Comparison of ENCODE assay signal across 1 cellular context in the genomic region with DNA sequence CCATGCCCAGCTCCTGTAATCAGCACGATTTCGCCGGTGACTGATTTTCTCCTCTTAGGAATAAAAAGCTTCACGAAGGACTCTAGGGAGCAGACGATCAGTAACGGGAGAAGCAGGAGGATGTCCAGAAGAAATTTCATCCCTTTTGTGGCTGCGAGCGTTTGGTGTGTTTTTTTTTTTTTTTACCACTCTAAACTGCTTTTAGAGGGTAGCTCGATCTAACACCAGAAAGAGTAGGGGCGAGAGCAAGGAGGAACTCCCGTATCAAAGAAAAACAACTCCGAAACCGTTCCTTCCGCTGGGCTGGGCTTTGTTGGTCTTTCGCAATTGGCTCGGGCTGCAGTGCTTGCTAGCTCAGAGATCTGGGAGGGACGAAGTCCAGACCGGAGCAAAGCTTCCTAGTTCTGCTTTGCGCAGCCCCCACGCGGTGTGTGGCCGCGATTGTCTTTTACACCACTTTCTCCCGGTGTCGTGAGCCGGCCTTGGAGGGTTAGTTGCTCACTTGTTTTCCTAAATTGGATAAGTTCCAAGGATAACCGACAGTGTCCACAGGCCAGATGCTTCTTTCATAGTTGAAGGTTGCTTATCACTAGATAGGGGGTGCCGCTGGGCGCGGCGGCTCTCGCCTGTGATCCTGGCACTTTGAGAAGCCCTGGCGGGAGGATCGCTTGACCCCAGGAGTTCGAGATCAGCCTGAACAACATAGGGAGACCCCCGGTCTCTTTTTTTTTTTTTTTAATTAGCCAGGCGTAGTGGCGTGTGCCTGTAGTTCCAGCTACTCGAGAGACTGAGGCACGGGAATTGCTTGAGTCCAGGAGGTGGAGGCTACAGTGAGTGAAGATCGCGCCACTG.
TF ChIP-seq lines count a peak whose summit lies in the region.

A gene with protein sequence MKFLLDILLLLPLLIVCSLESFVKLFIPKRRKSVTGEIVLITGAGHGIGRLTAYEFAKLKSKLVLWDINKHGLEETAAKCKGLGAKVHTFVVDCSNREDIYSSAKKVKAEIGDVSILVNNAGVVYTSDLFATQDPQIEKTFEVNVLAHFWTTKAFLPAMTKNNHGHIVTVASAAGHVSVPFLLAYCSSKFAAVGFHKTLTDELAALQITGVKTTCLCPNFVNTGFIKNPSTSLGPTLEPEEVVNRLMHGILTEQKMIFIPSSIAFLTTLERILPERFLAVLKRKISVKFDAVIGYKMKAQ (minus strand): TSS at position 258 of the 852 bp plus-strand sequence. CDS start 118 bp downstream, at position 140.

TF ChIP-seq in K562, 482 proteins besides CTCF, POLR2A, EP300 and RAD21 (continued from another document and continues in another):
- TF ChIP-seq, protein P1, sequence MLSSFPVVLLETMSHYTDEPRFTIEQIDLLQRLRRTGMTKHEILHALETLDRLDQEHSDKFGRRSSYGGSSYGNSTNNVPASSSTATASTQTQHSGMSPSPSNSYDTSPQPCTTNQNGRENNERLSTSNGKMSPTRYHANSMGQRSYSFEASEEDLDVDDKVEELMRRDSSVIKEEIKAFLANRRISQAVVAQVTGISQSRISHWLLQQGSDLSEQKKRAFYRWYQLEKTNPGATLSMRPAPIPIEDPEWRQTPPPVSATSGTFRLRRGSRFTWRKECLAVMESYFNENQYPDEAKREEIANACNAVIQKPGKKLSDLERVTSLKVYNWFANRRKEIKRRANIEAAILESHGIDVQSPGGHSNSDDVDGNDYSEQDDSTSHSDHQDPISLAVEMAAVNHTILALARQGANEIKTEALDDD (IDR thresholded peaks at IDR 0.05) = peak; percentile 80
- TF ChIP-seq TBP (optimal IDR thresholded peaks at IDR 0.05; ENCODE audit: low read depth, low read length) = peak; percentile 80
- peak; percentile 91 for TF ChIP-seq TAF1 (IDR thresholded peaks at IDR 0.05; ENCODE audit: control insufficient read depth, extremely low read depth, insufficient read depth, low read length, severe bottlenecking)
- peak; percentile 52; the same call in 1 of the 2 replicates for TF ChIP-seq MBD2 (IDR thresholded peaks at IDR 0.05; ENCODE audit: borderline replicate concordance, low read depth)
- TF ChIP-seq CEBPG (CRISPR knock-in tag; IDR thresholded peaks at IDR 0.05) = peak; percentile 97
- TF ChIP-seq CEBPG (tag; conservative IDR thresholded peaks at IDR 0.05 in 1 of 2, IDR thresholded peaks at IDR 0.05 in 1 of 2) = peak; percentile 93 to 97
- TF ChIP-seq KLF1 (tag; IDR thresholded peaks at IDR 0.05) = peak; percentile 28; the same call in 1 of the 2 replicates
- peak in 1 of 2 experiments; percentile 37; a peak in 1 of 4 replicates for TF ChIP-seq TBL1XR1 (IDR thresholded peaks at IDR 0.05; ENCODE audit: low read length in 2 of 2)
- TF ChIP-seq, protein P2, sequence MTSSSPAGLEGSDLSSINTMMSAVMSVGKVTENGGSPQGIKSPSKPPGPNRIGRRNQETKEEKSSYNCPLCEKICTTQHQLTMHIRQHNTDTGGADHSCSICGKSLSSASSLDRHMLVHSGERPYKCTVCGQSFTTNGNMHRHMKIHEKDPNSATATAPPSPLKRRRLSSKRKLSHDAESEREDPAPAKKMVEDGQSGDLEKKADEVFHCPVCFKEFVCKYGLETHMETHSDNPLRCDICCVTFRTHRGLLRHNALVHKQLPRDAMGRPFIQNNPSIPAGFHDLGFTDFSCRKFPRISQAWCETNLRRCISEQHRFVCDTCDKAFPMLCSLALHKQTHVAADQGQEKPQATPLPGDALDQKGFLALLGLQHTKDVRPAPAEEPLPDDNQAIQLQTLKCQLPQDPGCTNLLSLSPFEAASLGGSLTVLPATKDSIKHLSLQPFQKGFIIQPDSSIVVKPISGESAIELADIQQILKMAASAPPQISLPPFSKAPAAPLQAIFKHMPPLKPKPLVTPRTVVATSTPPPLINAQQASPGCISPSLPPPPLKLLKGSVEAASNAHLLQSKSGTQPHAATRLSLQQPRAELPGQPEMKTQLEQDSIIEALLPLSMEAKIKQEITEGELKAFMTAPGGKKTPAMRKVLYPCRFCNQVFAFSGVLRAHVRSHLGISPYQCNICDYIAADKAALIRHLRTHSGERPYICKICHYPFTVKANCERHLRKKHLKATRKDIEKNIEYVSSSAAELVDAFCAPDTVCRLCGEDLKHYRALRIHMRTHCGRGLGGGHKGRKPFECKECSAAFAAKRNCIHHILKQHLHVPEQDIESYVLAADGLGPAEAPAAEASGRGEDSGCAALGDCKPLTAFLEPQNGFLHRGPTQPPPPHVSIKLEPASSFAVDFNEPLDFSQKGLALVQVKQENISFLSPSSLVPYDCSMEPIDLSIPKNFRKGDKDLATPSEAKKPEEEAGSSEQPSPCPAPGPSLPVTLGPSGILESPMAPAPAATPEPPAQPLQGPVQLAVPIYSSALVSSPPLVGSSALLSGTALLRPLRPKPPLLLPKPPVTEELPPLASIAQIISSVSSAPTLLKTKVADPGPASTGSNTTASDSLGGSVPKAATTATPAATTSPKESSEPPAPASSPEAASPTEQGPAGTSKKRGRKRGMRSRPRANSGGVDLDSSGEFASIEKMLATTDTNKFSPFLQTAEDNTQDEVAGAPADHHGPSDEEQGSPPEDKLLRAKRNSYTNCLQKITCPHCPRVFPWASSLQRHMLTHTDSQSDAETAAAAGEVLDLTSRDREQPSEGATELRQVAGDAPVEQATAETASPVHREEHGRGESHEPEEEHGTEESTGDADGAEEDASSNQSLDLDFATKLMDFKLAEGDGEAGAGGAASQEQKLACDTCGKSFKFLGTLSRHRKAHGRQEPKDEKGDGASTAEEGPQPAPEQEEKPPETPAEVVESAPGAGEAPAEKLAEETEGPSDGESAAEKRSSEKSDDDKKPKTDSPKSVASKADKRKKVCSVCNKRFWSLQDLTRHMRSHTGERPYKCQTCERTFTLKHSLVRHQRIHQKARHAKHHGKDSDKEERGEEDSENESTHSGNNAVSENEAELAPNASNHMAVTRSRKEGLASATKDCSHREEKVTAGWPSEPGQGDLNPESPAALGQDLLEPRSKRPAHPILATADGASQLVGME (CRISPR knock-in tag; IDR thresholded peaks at IDR 0.05) = no peak
- TF ChIP-seq, protein P3, sequence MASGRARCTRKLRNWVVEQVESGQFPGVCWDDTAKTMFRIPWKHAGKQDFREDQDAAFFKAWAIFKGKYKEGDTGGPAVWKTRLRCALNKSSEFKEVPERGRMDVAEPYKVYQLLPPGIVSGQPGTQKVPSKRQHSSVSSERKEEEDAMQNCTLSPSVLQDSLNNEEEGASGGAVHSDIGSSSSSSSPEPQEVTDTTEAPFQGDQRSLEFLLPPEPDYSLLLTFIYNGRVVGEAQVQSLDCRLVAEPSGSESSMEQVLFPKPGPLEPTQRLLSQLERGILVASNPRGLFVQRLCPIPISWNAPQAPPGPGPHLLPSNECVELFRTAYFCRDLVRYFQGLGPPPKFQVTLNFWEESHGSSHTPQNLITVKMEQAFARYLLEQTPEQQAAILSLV (tag; IDR thresholded peaks at IDR 0.05) = peak; percentile 77; the same call in 1 of the 2 replicates
- no peak for TF ChIP-seq NFATC3 (IDR thresholded peaks at IDR 0.05)
- peak; percentile 95 for TF ChIP-seq KDM5B (IDR thresholded peaks at IDR 0.05; ENCODE audit: insufficient replicate concordance, low read depth, low read length)
- TF ChIP-seq JUND (IDR thresholded peaks at IDR 0.05; ENCODE audit: borderline replicate concordance, low read depth, low read length) = peak; percentile 60; the same call in 1 of the 2 replicates
- 0 out of 3 replicates have a peak, but pooled peaks have one; percentile 8 for TF ChIP-seq JUND (tag; IDR thresholded peaks at IDR 0.05; ENCODE audit: borderline replicate concordance, low read depth, low read length)
- TF ChIP-seq ATF7 (IDR thresholded peaks at IDR 0.05) = peak; percentile 83
- TF ChIP-seq RBM17 (IDR thresholded peaks at IDR 0.05; ENCODE audit: borderline replicate concordance, low read depth, low read length) = no peak
- TF ChIP-seq, protein P4, sequence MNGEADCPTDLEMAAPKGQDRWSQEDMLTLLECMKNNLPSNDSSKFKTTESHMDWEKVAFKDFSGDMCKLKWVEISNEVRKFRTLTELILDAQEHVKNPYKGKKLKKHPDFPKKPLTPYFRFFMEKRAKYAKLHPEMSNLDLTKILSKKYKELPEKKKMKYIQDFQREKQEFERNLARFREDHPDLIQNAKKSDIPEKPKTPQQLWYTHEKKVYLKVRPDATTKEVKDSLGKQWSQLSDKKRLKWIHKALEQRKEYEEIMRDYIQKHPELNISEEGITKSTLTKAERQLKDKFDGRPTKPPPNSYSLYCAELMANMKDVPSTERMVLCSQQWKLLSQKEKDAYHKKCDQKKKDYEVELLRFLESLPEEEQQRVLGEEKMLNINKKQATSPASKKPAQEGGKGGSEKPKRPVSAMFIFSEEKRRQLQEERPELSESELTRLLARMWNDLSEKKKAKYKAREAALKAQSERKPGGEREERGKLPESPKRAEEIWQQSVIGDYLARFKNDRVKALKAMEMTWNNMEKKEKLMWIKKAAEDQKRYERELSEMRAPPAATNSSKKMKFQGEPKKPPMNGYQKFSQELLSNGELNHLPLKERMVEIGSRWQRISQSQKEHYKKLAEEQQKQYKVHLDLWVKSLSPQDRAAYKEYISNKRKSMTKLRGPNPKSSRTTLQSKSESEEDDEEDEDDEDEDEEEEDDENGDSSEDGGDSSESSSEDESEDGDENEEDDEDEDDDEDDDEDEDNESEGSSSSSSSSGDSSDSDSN (IDR thresholded peaks at IDR 0.05; ENCODE audit: borderline replicate concordance in 1 of 2, low read depth in 2 of 2, low read length in 2 of 2) = peak; percentile 62 to 96; a peak in 3 of 4 replicates
- no peak for TF ChIP-seq HMGN3 (IDR thresholded peaks at IDR 0.05; ENCODE audit: borderline replicate concordance, extremely low read depth, insufficient read length, low read depth, low read length)
- no peak for TF ChIP-seq BRCA1 (IDR thresholded peaks at IDR 0.05)
- TF ChIP-seq BRCA1 (CRISPR knock-in tag; IDR thresholded peaks at IDR 0.05) = no peak
- no peak for TF ChIP-seq ZNF583 (CRISPR knock-in tag; IDR thresholded peaks at IDR 0.05)
- peak; percentile 45 to 63; a peak in 3 of 4 replicates for TF ChIP-seq KDM1A (IDR thresholded peaks at IDR 0.05)
- peak in 1 of 2 experiments; percentile 61; a peak in 2 of 3 replicates for TF ChIP-seq CBX3 (IDR thresholded peaks at IDR 0.05; ENCODE audit: borderline replicate concordance in 1 of 2, low read length in 2 of 2)
- TF ChIP-seq GTF2B (IDR thresholded peaks at IDR 0.05; ENCODE audit: extremely low read depth, insufficient read length) = peak; percentile 59
- TF ChIP-seq FOXM1 (IDR thresholded peaks at IDR 0.05; ENCODE audit: low read depth) = peak; percentile 94
- TF ChIP-seq FOXM1 (CRISPR knock-in tag; IDR thresholded peaks at IDR 0.05; ENCODE audit: low read depth) = no peak; the same call in 1 of the 2 replicates
- no peak for TF ChIP-seq ELK3 (CRISPR knock-in tag; IDR thresholded peaks at IDR 0.05)
- TF ChIP-seq MYBL2 (IDR thresholded peaks at IDR 0.05; ENCODE audit: low read depth) = peak; percentile 50; the same call in 1 of the 2 replicates
- no peak for TF ChIP-seq MYBL2 (CRISPR knock-in tag; IDR thresholded peaks at IDR 0.05; ENCODE audit: borderline replicate concordance)
- no peak for TF ChIP-seq CREBBP (IDR thresholded peaks at IDR 0.05; ENCODE audit: low read depth, low read length)
- TF ChIP-seq, protein P5, sequence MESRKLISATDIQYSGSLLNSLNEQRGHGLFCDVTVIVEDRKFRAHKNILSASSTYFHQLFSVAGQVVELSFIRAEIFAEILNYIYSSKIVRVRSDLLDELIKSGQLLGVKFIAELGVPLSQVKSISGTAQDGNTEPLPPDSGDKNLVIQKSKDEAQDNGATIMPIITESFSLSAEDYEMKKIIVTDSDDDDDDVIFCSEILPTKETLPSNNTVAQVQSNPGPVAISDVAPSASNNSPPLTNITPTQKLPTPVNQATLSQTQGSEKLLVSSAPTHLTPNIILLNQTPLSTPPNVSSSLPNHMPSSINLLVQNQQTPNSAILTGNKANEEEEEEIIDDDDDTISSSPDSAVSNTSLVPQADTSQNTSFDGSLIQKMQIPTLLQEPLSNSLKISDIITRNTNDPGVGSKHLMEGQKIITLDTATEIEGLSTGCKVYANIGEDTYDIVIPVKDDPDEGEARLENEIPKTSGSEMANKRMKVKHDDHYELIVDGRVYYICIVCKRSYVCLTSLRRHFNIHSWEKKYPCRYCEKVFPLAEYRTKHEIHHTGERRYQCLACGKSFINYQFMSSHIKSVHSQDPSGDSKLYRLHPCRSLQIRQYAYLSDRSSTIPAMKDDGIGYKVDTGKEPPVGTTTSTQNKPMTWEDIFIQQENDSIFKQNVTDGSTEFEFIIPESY (CRISPR knock-in tag; IDR thresholded peaks at IDR 0.05) = no peak
- TF ChIP-seq, protein P6, sequence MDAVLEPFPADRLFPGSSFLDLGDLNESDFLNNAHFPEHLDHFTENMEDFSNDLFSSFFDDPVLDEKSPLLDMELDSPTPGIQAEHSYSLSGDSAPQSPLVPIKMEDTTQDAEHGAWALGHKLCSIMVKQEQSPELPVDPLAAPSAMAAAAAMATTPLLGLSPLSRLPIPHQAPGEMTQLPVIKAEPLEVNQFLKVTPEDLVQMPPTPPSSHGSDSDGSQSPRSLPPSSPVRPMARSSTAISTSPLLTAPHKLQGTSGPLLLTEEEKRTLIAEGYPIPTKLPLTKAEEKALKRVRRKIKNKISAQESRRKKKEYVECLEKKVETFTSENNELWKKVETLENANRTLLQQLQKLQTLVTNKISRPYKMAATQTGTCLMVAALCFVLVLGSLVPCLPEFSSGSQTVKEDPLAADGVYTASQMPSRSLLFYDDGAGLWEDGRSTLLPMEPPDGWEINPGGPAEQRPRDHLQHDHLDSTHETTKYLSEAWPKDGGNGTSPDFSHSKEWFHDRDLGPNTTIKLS (IDR thresholded peaks at IDR 0.05; ENCODE audit: borderline replicate concordance, low read depth) = peak; percentile 55; the same call in 1 of the 2 replicates
- peak; percentile 65 for TF ChIP-seq CBFA2T3 (IDR thresholded peaks at IDR 0.05)
- TF ChIP-seq ZNF280B (CRISPR knock-in tag; IDR thresholded peaks at IDR 0.05) = no peak
- TF ChIP-seq FOXA3 (CRISPR knock-in tag; conservative IDR thresholded peaks at IDR 0.05 in 1 of 2, IDR thresholded peaks at IDR 0.05 in 1 of 2) = no peak
